In the genomic region with DNA sequence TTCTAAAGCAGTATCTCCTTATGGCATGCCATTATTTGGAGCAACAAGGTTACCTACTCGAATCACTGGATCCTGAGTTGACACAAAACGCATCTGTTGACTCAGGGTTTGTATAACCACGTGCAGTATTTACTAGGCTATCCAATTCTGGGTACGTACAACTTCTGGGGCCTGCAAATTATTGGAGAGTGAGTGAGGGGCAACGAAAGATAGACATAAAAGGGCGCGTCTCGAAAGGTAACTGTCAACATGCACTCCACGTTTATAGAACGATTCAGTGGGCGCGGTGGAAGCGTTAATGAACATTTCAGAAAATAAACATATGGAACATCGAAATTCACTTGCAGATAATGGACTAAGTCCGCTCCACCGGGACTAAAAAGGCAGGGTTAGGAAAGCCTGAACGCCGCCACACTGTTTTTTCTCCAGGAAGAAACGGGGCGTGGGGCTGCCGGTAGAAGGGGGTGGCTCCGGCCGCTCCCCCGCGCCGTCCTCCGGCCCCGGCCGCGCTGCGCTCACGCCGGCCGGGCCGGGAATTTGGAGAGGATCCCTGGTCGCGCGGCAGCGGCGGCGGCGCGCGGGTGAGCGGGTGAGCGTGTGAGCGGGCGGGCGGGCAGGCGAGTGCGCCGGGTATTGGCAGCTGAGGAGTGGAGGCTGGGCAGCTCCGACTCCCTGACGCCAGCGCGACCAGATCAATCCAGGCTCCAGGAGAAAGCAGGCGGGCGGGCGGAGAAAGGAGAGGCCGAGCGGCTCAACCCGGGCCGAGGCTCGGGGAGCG, we compare ENCODE assay signal across 8 cellular contexts. TPM values are rescaled to one million over a fixed set of nuclear protein-coding genes. Genes with fewer than 3 reads are reported as not detected.
DNase-seq lines count a peak whose midpoint lies in the region; ATAC-seq, FAIRE-seq and TF ChIP-seq lines count a peak whose summit lies in the region.

A gene (plus strand): TSS at position 690 of the 778 bp plus-strand sequence. CDS start 32,761 bp downstream, outside the sequence.

- no peaks in the 10 kb centered on the region for H3K36me3 ChIP-seq in astrocyte (ENCODE audit: insufficient read depth, low read length)

- DNase-seq in DMS53 treated with DMSO at 0.1 percent for 48 hours (lab: John Stamatoyannopoulos, UW; ENCODE audit: unreplicated experiment) = peak; percentile 59
- peak; percentile 65 for DNase-seq in HuH-7 (ENCODE audit: low spot score)
- DNase-seq in SHP77 (lab: John Stamatoyannopoulos, UW) = peak; percentile 57 to 70
- peak; percentile 74 for DNase-seq in astrocyte (ENCODE audit: low read depth)
- peak; percentile 87 to 95 (median 95) for DNase-seq in right cardiac atrium
- peak; percentile 95 for DNase-seq in posterior vena cava (ENCODE audit: low spot score)
- no peak for DNase-seq in effector CD8-positive, alpha-beta T cell (lab: John Stamatoyannopoulos, UW)

- FAIRE-seq in astrocyte (lab: Jason Lieb, UNC) = no peak

- H3K4me2 ChIP-seq in astrocyte (ENCODE audit: low read length) = peak within 1 kb of the TSS; percentile 97

- H3K4me1 ChIP-seq in astrocyte (ENCODE audit: insufficient read depth, low read length) (peaks cover 13% of the 10 kb centered on the region), right cardiac atrium (ENCODE audit: control insufficient read depth, insufficient read depth, low read length) (no peaks in the 10 kb centered on the region)

- H3K9me3 ChIP-seq in astrocyte (ENCODE audit: insufficient read depth, low read depth, low read length) (no peaks in the 10 kb centered on the region), right cardiac atrium (ENCODE audit: control insufficient read depth, low read length) (no peaks in the 10 kb centered on the region)

- H3K9ac ChIP-seq in astrocyte (ENCODE audit: low read length) = peak within 1 kb of the TSS; percentile 88

- WGBS in right cardiac atrium = under 1% methylated on average over 65 of the region's 65 CpGs

- H3K27me3 ChIP-seq in astrocyte (ENCODE audit: insufficient read depth, low read length) = no peaks in the 10 kb centered on the region
- no peaks in the 10 kb centered on the region for H3K27me3 ChIP-seq in right cardiac atrium (ENCODE audit: control insufficient read depth, insufficient read depth)

- H3K27ac ChIP-seq in astrocyte (ENCODE audit: low read depth, low read length) (peak within 1 kb of the TSS; percentile 89), right cardiac atrium (ENCODE audit: low read length) (peak within 1 kb of the TSS; percentile 99)

- peak; percentile 38 for ATAC-seq in GM21526 (IDR thresholded peaks at IDR 0.05; ENCODE audit: low FRiP score, unreplicated experiment)
- peak; percentile 97 to 98 for ATAC-seq in right cardiac atrium

- H3K4me1 Mint-ChIP-seq in astrocyte (ENCODE audit: low read depth, unreplicated experiment) = no peaks in the 10 kb centered on the region

- H3K36me3 Mint-ChIP-seq in astrocyte (ENCODE audit: low read depth, unreplicated experiment) = no peaks in the 10 kb centered on the region

- H3K4me3 ChIP-seq in astrocyte (ENCODE audit: insufficient read depth, low read depth, low read length) (peak within 1 kb of the TSS; percentile 85), right cardiac atrium (ENCODE audit: low read length) (peak within 1 kb of the TSS; percentile 85)

- peaks cover 31% of the 10 kb centered on the region for H4K20me1 ChIP-seq in astrocyte (ENCODE audit: insufficient read depth, low read length)

- peak within 1 kb of the TSS; percentile 76 for H3K27ac Mint-ChIP-seq in astrocyte (ENCODE audit: unreplicated experiment)

- H3K79me2 ChIP-seq in astrocyte (ENCODE audit: insufficient read depth, low read length) = peaks cover 45% of the 10 kb centered on the region

- intact Hi-C loops in right cardiac atrium (cut with DNase I) = loop anchor here in 2 of 4 donors (10.0 kb wide), 2 partner anchors 53 to 73 kb away; no protein-coding TSS in a partner anchor
- intact Hi-C loops in posterior vena cava (cut with DNase I) = loop anchor here in 1 of 2 donors (10.0 kb wide), 1 partner anchor 73 kb away; no protein-coding TSS in a partner anchor

- peak within 1 kb of the TSS; percentile 81 for H3K4me3 Mint-ChIP-seq in astrocyte (ENCODE audit: unreplicated experiment)

- no peaks in the 10 kb centered on the region for H3K27me3 Mint-ChIP-seq in astrocyte (ENCODE audit: low read depth, unreplicated experiment)

- no peak for TF ChIP-seq CTCF in astrocyte (IDR thresholded peaks at IDR 0.05; ENCODE audit: insufficient read depth, low read depth, low read length)

- H3K9me3 Mint-ChIP-seq in astrocyte (ENCODE audit: unreplicated experiment) = no peaks in the 10 kb centered on the region

- H2AFZ ChIP-seq in astrocyte (ENCODE audit: low read depth, low read length) = peak within 1 kb of the TSS; percentile 93

RNA-seq across cellular contexts. Expression of the gene that starts here (rescaled TPM):
- total RNA-seq in astrocyte = 29.6 and 33.8 TPM in 2 replicates
- total RNA-seq in right cardiac atrium = 10 to 100 TPM in 1 of 4 donors, 1 to 10 TPM in 3; 8.3 to 12.0 (median 9.5) TPM
- polyA plus RNA-seq in right cardiac atrium = 2.8 TPM
- total RNA-seq in posterior vena cava = 10 to 100 TPM; 17.6 to 18.5 TPM
